In genomic region chr16:11612110-11612981, GRCh38 we compare ENCODE assay signal across 1 cellular context.
TF ChIP-seq lines count a peak whose summit lies in the region.

No MANE protein-coding gene starts in this region.

TF ChIP-seq in HCT116, 20 proteins besides CTCF, POLR2A, EP300 and RAD21 (continued from another document):
- TF ChIP-seq TCF7L2 (IDR thresholded peaks at IDR 0.05; ENCODE audit: borderline replicate concordance, extremely low read depth, insufficient read depth, insufficient read length) (no peak), ATF3 (IDR thresholded peaks at IDR 0.05) (no peak), YY1 (IDR thresholded peaks at IDR 0.05; ENCODE audit: extremely low read depth, insufficient replicate concordance, low read depth, low read length) (no peak), ZFX (IDR thresholded peaks at IDR 0.05) (0 out of 2 replicates have a peak, but pooled peaks have one; percentile 14)
